8 cellular contexts compared by ENCODE assay signal in the genomic region with DNA sequence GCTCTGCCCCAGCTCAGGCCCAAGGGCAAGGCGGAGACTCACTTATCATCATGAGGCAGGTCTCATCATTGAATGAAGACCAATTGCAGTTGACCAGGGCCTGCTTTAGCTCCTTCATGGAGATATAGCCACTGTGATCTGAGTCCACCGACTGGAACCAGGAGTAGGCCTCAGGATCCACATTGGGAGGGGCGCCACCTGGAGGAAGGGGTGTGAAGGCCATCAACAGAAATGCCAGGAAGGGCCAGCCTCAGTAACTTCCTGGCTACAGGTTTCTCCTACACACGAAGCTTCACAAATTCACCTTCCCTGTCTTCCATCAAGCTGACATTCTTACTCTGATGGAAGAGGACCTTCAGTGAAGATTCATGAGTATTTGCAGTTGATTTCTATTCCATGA.
DNase-seq lines count a peak whose midpoint lies in the region; ATAC-seq, FAIRE-seq and TF ChIP-seq lines count a peak whose summit lies in the region.
"Had no signal": no experiment of that assay in that cellular context is flagged by ENCODE, and none has a peak within 500 bp of the region (broad histone marks: within the 10 kb centered on the region; RNA-seq: fewer than 3 reads in every experiment).

No MANE protein-coding gene starts in this region.

- no peaks in the 10 kb centered on the region for H3K27me3 ChIP-seq in parathyroid adenoma (ENCODE audit: control insufficient read depth, insufficient read depth, low read length)

- H3K9me3 ChIP-seq in parathyroid adenoma (ENCODE audit: control insufficient read depth, low read length): no peaks in the 10 kb centered on the region

- no peak for ATAC-seq in GM19328 (IDR thresholded peaks at IDR 0.05; ENCODE audit: unreplicated experiment)
- no peak for ATAC-seq in GM18873 (IDR thresholded peaks at IDR 0.05; ENCODE audit: low FRiP score, unreplicated experiment)
- ATAC-seq in HG02970 (IDR thresholded peaks at IDR 0.05; ENCODE audit: low FRiP score, unreplicated experiment): no peak

- H3K9ac ChIP-seq in parathyroid adenoma: no peak overlapping the region

- H3K4me3 ChIP-seq in astrocyte of the spinal cord (ENCODE audit: low read depth, low read length): no peak overlapping the region
- H3K4me3 ChIP-seq in parathyroid adenoma (ENCODE audit: low read depth, low read length): no peak overlapping the region

- no peak overlapping the region for H3K27ac ChIP-seq in parathyroid adenoma

- TF ChIP-seq CTCF in astrocyte of the spinal cord (IDR thresholded peaks at IDR 0.05; ENCODE audit: low read depth, low read length) (peak; percentile 56), parathyroid adenoma (IDR thresholded peaks at IDR 0.05) (peak; percentile 18)

- H2AFZ ChIP-seq in parathyroid adenoma: no peak overlapping the region

- H3K36me3 ChIP-seq in parathyroid adenoma (ENCODE audit: control insufficient read depth, insufficient read depth, low read length): no peaks in the 10 kb centered on the region

- no peak overlapping the region for H3K4me2 ChIP-seq in parathyroid adenoma (ENCODE audit: low read length)

- no peaks in the 10 kb centered on the region for H3K79me2 ChIP-seq in parathyroid adenoma

- peak; percentile 69 for FAIRE-seq in G401.6 (lab: Jason Lieb, UNC)
- FAIRE-seq: colon had no signal

- H3K4me1 ChIP-seq in parathyroid adenoma: no peaks in the 10 kb centered on the region

- in situ Hi-C loops in KBM-7 (cut with MboI; ENCODE audit: low pct_unique_long_range_greater_than_20kb, low sequenced_read_pairs): no loop called here
- in situ Hi-C loops in astrocyte of the spinal cord (cut with HindIII; ENCODE audit: low sequenced_read_pairs): no loop called here

- DNase-seq in KBM-7 (peak; percentile 43), astrocyte of the spinal cord (ENCODE audit: low read depth, low spot score) (no peak)
